9 cellular contexts compared by ENCODE assay signal in the genomic region with DNA sequence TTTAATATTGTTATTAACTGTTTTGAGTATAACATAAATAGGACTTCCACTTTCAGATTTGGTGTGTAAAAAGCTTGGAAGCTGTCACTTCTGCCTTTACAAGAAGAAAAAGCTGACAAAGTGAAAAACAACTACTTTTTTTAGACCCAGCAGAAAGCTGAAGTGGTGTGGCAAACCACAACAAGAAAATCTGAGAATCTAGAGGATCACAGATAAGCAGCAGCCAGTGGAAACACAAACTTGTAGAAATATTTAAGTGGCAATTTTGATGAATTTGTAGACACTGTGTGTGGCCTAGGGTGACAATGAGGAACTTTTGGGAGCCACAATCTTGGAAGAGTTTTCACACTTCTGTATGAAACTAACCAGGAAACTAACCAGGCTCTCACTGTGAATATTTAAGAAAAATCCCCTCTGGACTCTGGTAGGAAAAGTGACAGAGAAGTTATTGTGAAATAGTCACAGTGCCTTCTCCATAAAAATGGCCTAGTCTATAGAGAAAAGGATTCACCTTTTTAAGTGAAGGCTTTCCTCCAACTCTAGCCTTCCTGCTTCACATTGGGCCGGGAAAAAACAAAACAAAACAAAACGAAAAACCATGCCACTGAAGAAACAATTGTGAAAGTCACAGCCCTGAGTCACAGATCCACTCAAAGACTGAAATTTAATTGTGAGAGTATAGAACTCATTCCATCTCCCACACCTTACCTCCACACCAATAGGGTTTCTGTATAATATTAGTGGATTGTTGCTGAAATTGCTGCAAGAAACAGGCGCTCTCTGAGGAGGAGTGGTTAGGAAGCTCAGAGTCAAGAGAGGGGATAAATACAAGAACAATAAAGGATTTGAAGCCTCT. TPM values are rescaled to one million over a fixed set of nuclear protein-coding genes. Genes with fewer than 3 reads are reported as not detected.
DNase-seq lines count a peak whose midpoint lies in the region; ATAC-seq lines count a peak whose summit lies in the region.
"Had no signal": no experiment of that assay in that cellular context is flagged by ENCODE, and none has a peak within 500 bp of the region (broad histone marks: within the 10 kb centered on the region; RNA-seq: fewer than 3 reads in every experiment).

No MANE protein-coding gene starts in this region.

- H3K27ac Mint-ChIP-seq in activated T-helper 1 cell treated with anti-CD3 and anti-CD28 coated beads, Interleukin-12 subunit alpha, Interleukin-12 subunit beta, Interleukin-2, Interleukin-4 antibody, amounts not matched to agents 30 ng/mL and 10 ng/mL and 1 ng/mL, durations not matched to agents 14 hours and 24 hours and 36 hours: peak overlapping the region; percentile 79

- peak overlapping the region in 9 of 10 experiments; percentile 36 to 55 (median 44); a peak in 12 of 20 replicates for H3K4me3 ChIP-seq in BLaER1 treated with 17β-estradiol and CSF1 and Interleukin-3, amounts not matched to agents 10 nM and 100 nM

- peaks cover 0 to 4% (median 0%) of the 10 kb centered on the region in 11 experiments; a peak in 1 of 22 replicates for H4K20me1 ChIP-seq in BLaER1 treated with 17β-estradiol and CSF1 and Interleukin-3, amounts not matched to agents 10 nM and 100 nM

- peaks cover 0 to 11% (median 0%) of the 10 kb centered on the region in 11 experiments; a peak in 1 of 22 replicates for H3K27me3 ChIP-seq in BLaER1 treated with 17β-estradiol and CSF1 and Interleukin-3, amounts not matched to agents 10 nM and 100 nM

- peak overlapping the region; percentile 41 to 79 (median 69); a peak in 20 of 22 replicates for H3K27ac ChIP-seq in BLaER1 treated with 17β-estradiol and CSF1 and Interleukin-3, amounts not matched to agents 10 nM and 100 nM

- H3K27me3 Mint-ChIP-seq in activated T-helper 1 cell treated with anti-CD3 and anti-CD28 coated beads, Interleukin-12 subunit alpha, Interleukin-12 subunit beta, Interleukin-2, Interleukin-4 antibody, amounts not matched to agents 30 ng/mL and 10 ng/mL and 1 ng/mL, durations not matched to agents 14 hours and 24 hours and 36 hours (ENCODE audit: insufficient read depth): peaks cover 5% of the 10 kb centered on the region

- peaks cover 0 to 19% (median 11%) of the 10 kb centered on the region in 11 experiments; a peak in 14 of 22 replicates for H3K9me3 ChIP-seq in BLaER1 treated with 17β-estradiol and CSF1 and Interleukin-3, amounts not matched to agents 10 nM and 100 nM (replicated peaks in 1 of 11)

- peak overlapping the region; percentile 50 for H3K4me3 Mint-ChIP-seq in activated T-helper 1 cell treated with anti-CD3 and anti-CD28 coated beads, Interleukin-12 subunit alpha, Interleukin-12 subunit beta, Interleukin-2, Interleukin-4 antibody, amounts not matched to agents 30 ng/mL and 10 ng/mL and 1 ng/mL, durations not matched to agents 14 hours and 24 hours and 36 hours

- DNase-seq in activated T-helper 1 cell treated with anti-CD3 and anti-CD28 coated beads, Interleukin-12 subunit alpha, Interleukin-12 subunit beta, Interleukin-2, Interleukin-4 antibody, amounts not matched to agents 30 ng/mL and 10 ng/mL and 1 ng/mL, durations not matched to agents 14 hours and 24 hours and 36 hours (ENCODE audit: low spot score): peak; percentile 6
- DNase-seq in NCI-H345 treated with DMSO at 0.1 percent for 48 hours (lab: John Stamatoyannopoulos, UW; ENCODE audit: unreplicated experiment) (no peak), NCI-H1417 (lab: John Stamatoyannopoulos, UW) (no peak), NCI-H446 treated with DMSO at 0.1 percent for 48 hours (lab: John Stamatoyannopoulos, UW) (no peak), NCI-H2081 treated with DMSO at 0.1 percent for 48 hours (lab: John Stamatoyannopoulos, UW) (no peak)
- DNase-seq: NCI-H187 treated with DMSO at 0.1 percent for 48 hours had no signal

- peak overlapping the region; percentile 78 to 97 (median 91) for H3K4me2 ChIP-seq in BLaER1 treated with 17β-estradiol and CSF1 and Interleukin-3, amounts not matched to agents 10 nM and 100 nM

- no peaks in the 10 kb centered on the region for H3K36me3 Mint-ChIP-seq in activated T-helper 1 cell treated with anti-CD3 and anti-CD28 coated beads, Interleukin-12 subunit alpha, Interleukin-12 subunit beta, Interleukin-2, Interleukin-4 antibody, amounts not matched to agents 30 ng/mL and 10 ng/mL and 1 ng/mL, durations not matched to agents 14 hours and 24 hours and 36 hours (ENCODE audit: low read depth)

- H3K9me3 Mint-ChIP-seq in activated T-helper 1 cell treated with anti-CD3 and anti-CD28 coated beads, Interleukin-12 subunit alpha, Interleukin-12 subunit beta, Interleukin-2, Interleukin-4 antibody, amounts not matched to agents 30 ng/mL and 10 ng/mL and 1 ng/mL, durations not matched to agents 14 hours and 24 hours and 36 hours: no peaks in the 10 kb centered on the region

- ATAC-seq in GM19324 (IDR thresholded peaks at IDR 0.05; ENCODE audit: low FRiP score, unreplicated experiment): peak; percentile 77
- peak; percentile 86 for ATAC-seq in HG03066 (IDR thresholded peaks at IDR 0.05; ENCODE audit: low read depth, unreplicated experiment)

- H3K9ac ChIP-seq in BLaER1 treated with 17β-estradiol and CSF1 and Interleukin-3, amounts not matched to agents 10 nM and 100 nM: peak overlapping the region; percentile 38 to 73 (median 60); a peak in 18 of 22 replicates

- intact Hi-C loops in activated T-helper 1 cell treated with anti-CD3 and anti-CD28 coated beads, Interleukin-12 subunit alpha, Interleukin-12 subunit beta, Interleukin-2, Interleukin-4 antibody, amounts not matched to agents 30 ng/mL and 10 ng/mL and 1 ng/mL, durations not matched to agents 14 hours and 24 hours and 36 hours (cut with micrococcal nuclease): loop anchor here (1.0 to 10.0 kb wide), 3 partner anchors 11 to 1085 kb away; partner anchors contain the start of gene PLRG1

- peaks cover 38 to 57% (median 44%) of the 10 kb centered on the region in 10 experiments for H3K4me1 ChIP-seq in BLaER1 treated with 17β-estradiol and CSF1 and Interleukin-3, amounts not matched to agents 10 nM and 100 nM

- H3K4me1 Mint-ChIP-seq in activated T-helper 1 cell treated with anti-CD3 and anti-CD28 coated beads, Interleukin-12 subunit alpha, Interleukin-12 subunit beta, Interleukin-2, Interleukin-4 antibody, amounts not matched to agents 30 ng/mL and 10 ng/mL and 1 ng/mL, durations not matched to agents 14 hours and 24 hours and 36 hours (ENCODE audit: low read depth): peaks cover 21% of the 10 kb centered on the region

- H3K36me3 ChIP-seq in BLaER1 treated with 17β-estradiol and CSF1 and Interleukin-3, amounts not matched to agents 10 nM and 100 nM: no peaks in the 10 kb centered on the region

RNA-seq across cellular contexts. Expression of gene GUCY1A1, which starts 26.7 kb away (rescaled TPM):
- total RNA-seq in activated T-helper 1 cell treated with anti-CD3 and anti-CD28 coated beads, Interleukin-12 subunit alpha, Interleukin-12 subunit beta, Interleukin-2, Interleukin-4 antibody, amounts not matched to agents 30 ng/mL and 10 ng/mL and 1 ng/mL, durations not matched to agents 14 hours and 24 hours and 36 hours: 0.08 TPM in 1 of 2 replicates, not detected in the other
